8 cellular contexts compared by ENCODE assay signal in the genomic region with DNA sequence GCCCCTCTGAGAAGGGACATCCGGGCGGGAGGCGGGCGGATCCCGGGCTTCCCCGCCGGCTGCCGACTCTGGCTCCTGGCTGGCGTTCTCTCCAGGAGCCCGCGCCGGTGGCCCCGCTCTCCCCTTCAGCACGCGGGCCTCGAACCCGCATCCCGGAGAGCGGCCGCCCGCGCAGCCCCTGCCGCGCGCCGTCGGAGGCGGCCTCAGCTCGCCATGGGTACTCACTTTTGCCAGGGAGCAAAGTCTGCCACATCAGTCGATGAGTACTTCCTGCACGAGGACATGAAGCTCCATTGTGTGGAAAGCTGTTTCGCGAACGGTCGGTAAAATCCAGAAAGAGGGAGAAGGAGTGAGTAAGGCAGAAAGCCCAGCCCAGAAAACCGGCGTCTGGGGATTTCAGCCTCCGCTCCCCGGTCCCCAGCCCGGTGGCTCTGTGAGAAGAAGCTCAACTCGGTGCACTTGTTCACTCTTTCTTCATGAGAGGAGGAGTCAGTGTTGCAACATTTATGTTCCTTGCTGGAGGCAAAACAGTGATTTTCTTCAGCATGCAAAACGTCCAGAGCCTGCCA. TPM values are rescaled to one million over a fixed set of nuclear protein-coding genes. Genes with fewer than 3 reads are reported as not detected.
A peak's percentile ranks its signal among the peaks of the same experiment; 100 is the strongest.
DNase-seq lines count a peak whose midpoint lies in the region; ATAC-seq and TF ChIP-seq lines count a peak whose summit lies in the region.

A gene (minus strand): TSS at position 445 of the 569 bp plus-strand sequence. CDS start 140,867 bp downstream, outside the sequence.

- TF ChIP-seq CTCF in MCF 10A (IDR thresholded peaks at IDR 0.05; ENCODE audit: unreplicated experiment) (no peak), kidney epithelial cell (IDR thresholded peaks at IDR 0.05; ENCODE audit: insufficient read depth, low read length, poor library complexity, severe bottlenecking) (no peak)

- CTCF ChIA-PET in MCF 10A (lab: Yijun Ruan, JAX): interaction anchor here (0.6 to 5.5 kb wide), 10 partner anchors 9 to 696 kb away, joined by 3 to 45 read pairs (median 4); no protein-coding TSS in a partner anchor

- peaks cover 5% of the 10 kb centered on the region for H3K36me3 Mint-ChIP-seq in MCF 10A (ENCODE audit: insufficient read depth, unreplicated experiment)

- DNase-seq in COLO668 (lab: John Stamatoyannopoulos, UW; ENCODE audit: unreplicated experiment): peak; percentile 68
- DNase-seq in MG63: peak; percentile 47
- peak; percentile 85 for DNase-seq in MCF 10A (ENCODE audit: unreplicated experiment)
- no peak for DNase-seq in kidney epithelial cell (ENCODE audit: low read depth)
- peak; percentile 5 for DNase-seq in stimulated activated naive CD8-positive, alpha-beta T cell treated with anti-CD3 and anti-CD28 coated beads, Interleukin-15, Interleukin-2, amounts not matched to agents 100 U/mL and 50 U/mL, for 24 hours
- no peak for DNase-seq in NCI-H345 treated with DMSO at 0.1 percent for 48 hours (lab: John Stamatoyannopoulos, UW; ENCODE audit: unreplicated experiment)

- H3K27ac Mint-ChIP-seq in MCF 10A (ENCODE audit: low read depth, unreplicated experiment): no peak within 1 kb of the TSS

- intact Hi-C loops in MCF 10A (cut with micrococcal nuclease): loop anchor here (1.0 kb wide), 1 partner anchor 369 kb away; no protein-coding TSS in a partner anchor

- peaks cover 37% of the 10 kb centered on the region for H3K27me3 ChIP-seq in MG63
- peaks cover 12% of the 10 kb centered on the region for H3K27me3 ChIP-seq in kidney epithelial cell (ENCODE audit: control insufficient read depth, insufficient read depth, low read length)

- peaks cover 18% of the 10 kb centered on the region for H3K4me1 Mint-ChIP-seq in MCF 10A (ENCODE audit: insufficient read depth, unreplicated experiment)

- H3K36me3 ChIP-seq in MG63 (no peaks in the 10 kb centered on the region), kidney epithelial cell (ENCODE audit: control insufficient read depth, insufficient read depth, low read length) (no peaks in the 10 kb centered on the region)

- POLR2A ChIA-PET in MCF 10A (lab: Yijun Ruan, JAX): interaction anchor here (0.6 to 1.3 kb wide), 8 partner anchors 17 to 327 kb away, joined by 3 to 6 read pairs (median 3); no protein-coding TSS in a partner anchor

- peak within 1 kb of the TSS; percentile 30 for H3K4me3 ChIP-seq in MG63
- H3K4me3 ChIP-seq in kidney epithelial cell (ENCODE audit: low read depth, low read length): peak within 1 kb of the TSS; percentile 30

- H3K9me3 Mint-ChIP-seq in MCF 10A (ENCODE audit: unreplicated experiment): no peaks in the 10 kb centered on the region

- peaks cover 39% of the 10 kb centered on the region for H3K27me3 Mint-ChIP-seq in MCF 10A (ENCODE audit: insufficient read depth, unreplicated experiment)

- no TSS peak for BruUV-seq in MCF 10A (replicated peaks; lab: Mats Ljungman, UMichigan)

- peak within 1 kb of the TSS; percentile 64 for H3K4me3 Mint-ChIP-seq in MCF 10A (ENCODE audit: unreplicated experiment)

- peak; percentile 26 for ATAC-seq in GM21381 (IDR thresholded peaks at IDR 0.05; ENCODE audit: unreplicated experiment)
- ATAC-seq in stimulated activated naive CD8-positive, alpha-beta T cell treated with anti-CD3 and anti-CD28 coated beads, Interleukin-15, Interleukin-2, amounts not matched to agents 100 U/mL and 50 U/mL, for 24 hours: no peak
- ATAC-seq in activated CD4-positive, CD25-positive, alpha-beta regulatory T cell treated with anti-CD3 and anti-CD28 coated beads, Interleukin-2, amount 50 U/mL, for 24 hours: no peak

- H3K9me3 ChIP-seq in MG63: no peaks in the 10 kb centered on the region

RNA-seq across cellular contexts. Expression of the gene that starts here (rescaled TPM):
- 3.5 TPM in 1 of 2 replicates, not detected in the other for total RNA-seq in MG63 (2014; rRNA removed; shearing (Covaris generic); ENCODE audit: low replicate concordance)
- total RNA-seq in MCF 10A (2022): 0.16 and 0.44 TPM in 2 replicates
- 1.8 and 3.8 TPM in 2 replicates for total RNA-seq in kidney epithelial cell

Comparison
In these comparisons a context has a peak if more than half of its experiments do, and no peak if none do; other contexts are left out.
1. Peak in DNase-seq in MCF 10A; RNA of the gene not detected or under 1 TPM.
2. DNase-seq: peak in COLO668 (single experiment), MG63 (single experiment) and stimulated activated naive CD8-positive, alpha-beta T cell treated with anti-CD3 and anti-CD28 coated beads, Interleukin-15, Interleukin-2, amounts not matched to agents 100 U/mL and 50 U/mL, for 24 hours (single experiment); none in kidney epithelial cell (single experiment) and NCI-H345 treated with DMSO at 0.1 percent for 48 hours (single experiment).